Comparison of ENCODE assay signal across 14 cellular contexts in the genomic region with DNA sequence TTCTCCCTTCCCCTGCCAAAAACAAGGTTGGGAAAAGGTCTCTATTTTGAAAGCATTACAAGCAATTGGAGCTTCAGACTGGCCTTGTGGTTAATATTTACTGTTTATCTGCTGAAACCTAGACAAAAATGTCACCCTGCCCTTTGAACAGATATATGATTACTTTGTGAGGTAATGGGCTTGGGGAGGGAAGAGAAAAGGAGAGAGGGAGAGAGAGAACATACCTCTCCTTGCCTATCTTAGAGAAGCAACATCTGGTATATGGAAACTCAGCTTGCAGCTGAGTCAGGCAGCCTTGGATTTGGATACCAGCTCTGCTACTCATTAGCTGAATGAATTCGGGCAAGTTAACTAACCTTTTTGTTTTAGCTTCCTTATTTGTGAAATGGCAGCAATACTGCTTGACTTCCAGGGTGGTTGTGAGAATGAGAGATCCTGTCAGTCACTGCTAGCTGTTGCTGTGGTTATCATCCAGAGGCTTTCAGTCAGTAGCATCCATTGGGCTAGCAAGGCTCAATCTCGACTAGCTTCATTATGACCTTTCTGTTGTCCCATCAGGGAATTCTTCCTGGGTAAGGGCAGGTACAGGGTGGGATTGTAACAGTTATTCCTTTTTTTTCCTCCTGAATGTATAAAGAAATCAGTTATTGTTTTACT. TPM values are rescaled to one million over a fixed set of nuclear protein-coding genes. Genes with fewer than 3 reads are reported as not detected.
DNase-seq lines count a peak whose midpoint lies in the region; ATAC-seq, FAIRE-seq and TF ChIP-seq lines count a peak whose summit lies in the region.
"Had no signal": no experiment of that assay in that cellular context is flagged by ENCODE, and none has a peak within 500 bp of the region (broad histone marks: within the 10 kb centered on the region; RNA-seq: fewer than 3 reads in every experiment).

No MANE protein-coding gene starts in this region.

- H3K4me2 ChIP-seq in IMR-90 (ENCODE audit: low read depth, low read length): 0 out of 2 replicates have a peak overlapping the region, but pooled peaks have one; percentile 4

- DNase-seq in CD4-positive, alpha-beta T cell: no peak
- DNase-seq in IMR-90 (peak; percentile 71), DMS153 (lab: John Stamatoyannopoulos, UW) (no peak), NCI-H226 (no peak), COLO668 (lab: John Stamatoyannopoulos, UW; ENCODE audit: unreplicated experiment) (no peak)
- DNase-seq: activated CD4-positive, alpha-beta T cell treated with anti-CD3 and anti-CD28 coated beads, Interleukin-2, amount 10 ng/mL, durations not matched to agents 24 days and 14 days; activated naive CD4-positive, alpha-beta T cell; DMS79 treated with DMSO at 0.1 percent for 48 hours; hippocampal formation; NCI-H1092 had no signal

- peaks cover 65% of the 10 kb centered on the region for H3K36me3 Mint-ChIP-seq in CD4-positive, alpha-beta T cell (ENCODE audit: low read depth)
- peaks cover 74% of the 10 kb centered on the region for H3K36me3 Mint-ChIP-seq in nephron (ENCODE audit: low read depth)

- dilution Hi-C loops in IMR-90 (cut with HindIII; ENCODE audit: low sequenced_read_pairs, unreplicated experiment): no loop called here

- H3K27ac ChIP-seq in CD4-positive, alpha-beta T cell (ENCODE audit: low read depth, low read length): no peak overlapping the region
- H3K27ac ChIP-seq in IMR-90 (ENCODE audit: insufficient read depth, low read length): no peak overlapping the region; the same call in 1 of the 2 replicates
- H3K27ac ChIP-seq: HL-60 had no signal

- no peak overlapping the region for H4K8ac ChIP-seq in IMR-90 (ENCODE audit: low read depth in 2 of 2, low read length in 2 of 2)

- POLR2A ChIA-PET in CD4-positive, alpha-beta T cell (lab: Charles Lee): no interaction called here
- POLR2A ChIA-PET in IMR-90 (lab: Charles Lee; ENCODE audit: unreplicated experiment): no interaction called here

- no peak overlapping the region for H2AK9ac ChIP-seq in IMR-90 (replicated peaks; ENCODE audit: low read depth, low read length, poor library complexity)

- no peak overlapping the region for H3K18ac ChIP-seq in IMR-90 (ENCODE audit: low read depth, low read length)

- no peak overlapping the region for H3K14ac ChIP-seq in IMR-90 (replicated peaks; ENCODE audit: low read depth, low read length)

- peaks cover 12% of the 10 kb centered on the region for H3K9me1 ChIP-seq in IMR-90 (ENCODE audit: insufficient read depth, low read length)

- no peaks in the 10 kb centered on the region for H3K9me3 ChIP-seq in CD4-positive, alpha-beta T cell (ENCODE audit: control insufficient read depth, low read length)
- H3K9me3 ChIP-seq in IMR-90 (ENCODE audit: control insufficient read depth, insufficient read depth, low read length): no peaks in the 10 kb centered on the region

- WGBS in IMR-90 (ENCODE audit: extremely low coverage in 2 of 2, insufficient read length in 1 of 2), 2 experiments: 80% methylated on average over 1 of the region's 2 CpGs; no CpG with 5 or more reads in 1 of the 2 experiments

- no peak for TF ChIP-seq CTCF in CD4-positive, alpha-beta T cell (IDR thresholded peaks at IDR 0.05)
- TF ChIP-seq CTCF in IMR-90 (conservative IDR thresholded peaks at IDR 0.05; ENCODE audit: low read depth, low read length) (no peak), nephron (IDR thresholded peaks at IDR 0.05; ENCODE audit: unreplicated experiment in 3 of 3) (no peak)

- H3K27ac Mint-ChIP-seq in CD4-positive, alpha-beta T cell: peak overlapping the region; percentile 43
- H3K27ac Mint-ChIP-seq in nephron: peak overlapping the region; percentile 59 to 84 (median 82)
- H3K27ac Mint-ChIP-seq: activated CD4-positive, alpha-beta T cell treated with anti-CD3 and anti-CD28 coated beads, Interleukin-2, amount 10 ng/mL, durations not matched to agents 24 days and 14 days had no signal

- H3K27me3 Mint-ChIP-seq in CD4-positive, alpha-beta T cell: no peaks in the 10 kb centered on the region
- no peaks in the 10 kb centered on the region for H3K27me3 Mint-ChIP-seq in nephron (ENCODE audit: low read depth)
- H3K27me3 Mint-ChIP-seq: activated CD4-positive, alpha-beta T cell treated with anti-CD3 and anti-CD28 coated beads, Interleukin-2, amount 10 ng/mL, durations not matched to agents 24 days and 14 days had no signal

- CTCF ChIA-PET in CD4-positive, alpha-beta T cell (lab: Charles Lee): no interaction called here
- CTCF ChIA-PET in IMR-90 (lab: Yijun Ruan, JAX): interaction anchor here (0.5 to 1.0 kb wide), 3 partner anchors 45 to 428 kb away, joined by 3 to 4 read pairs (median 3); no protein-coding TSS in a partner anchor

- no peak overlapping the region for H4K91ac ChIP-seq in IMR-90 (ENCODE audit: insufficient read depth, low read depth, low read length)

- ATAC-seq in CD4-positive, alpha-beta T cell (ENCODE audit: poor library complexity): no peak
- ATAC-seq in IMR-90 (ENCODE audit: low read depth): peak; percentile 85
- no peak for ATAC-seq in HG03139 (IDR thresholded peaks at IDR 0.05; ENCODE audit: unreplicated experiment)

- TF ChIP-seq POLR2A in IMR-90 (IDR thresholded peaks at IDR 0.05; ENCODE audit: low read depth, low read length): no peak

- peak; percentile 90 for FAIRE-seq in endometrium (lab: Jason Lieb, UNC)

- H3K36me3 ChIP-seq in IMR-90 (ENCODE audit: control insufficient read depth, insufficient read depth, low read length): peaks cover 10% of the 10 kb centered on the region

- no peak overlapping the region for H3K56ac ChIP-seq in IMR-90 (ENCODE audit: extremely low read depth, insufficient read depth, low read length)

- no peak overlapping the region for H3K23ac ChIP-seq in IMR-90 (ENCODE audit: low read depth, low read length)

- no peak overlapping the region for H2AFZ ChIP-seq in IMR-90 (replicated peaks; ENCODE audit: low read length, poor library complexity)

- H3K4me1 Mint-ChIP-seq in CD4-positive, alpha-beta T cell (ENCODE audit: low read depth): peaks cover 70% of the 10 kb centered on the region
- H3K4me1 Mint-ChIP-seq in nephron: peaks cover 8% of the 10 kb centered on the region

- intact Hi-C loops in CD4-positive, alpha-beta T cell (cut with DNase I, micrococcal nuclease): no loop called here
- intact Hi-C loops in IMR-90 (cut with micrococcal nuclease): loop anchor here (5.0 kb wide), 1 partner anchor 38 kb away; no protein-coding TSS in a partner anchor

- no peak overlapping the region for H2AK5ac ChIP-seq in IMR-90 (ENCODE audit: low read depth, low read length)

- no peak overlapping the region for H3K4ac ChIP-seq in IMR-90 (ENCODE audit: low read depth, low read length)

- H3K79me1 ChIP-seq in IMR-90 (ENCODE audit: low read depth in 1 of 2, low read length in 2 of 2): peaks cover 12 to 61% of the 10 kb centered on the region in 2 experiments

- TF ChIP-seq RAD21 in IMR-90 (IDR thresholded peaks at IDR 0.05; ENCODE audit: low read length): no peak

- BruUV-seq in IMR-90 (replicated peaks; lab: Mats Ljungman, UMichigan): no TSS peak

- no peak overlapping the region for H3K9ac ChIP-seq in IMR-90 (ENCODE audit: low read depth, low read length)

- H4K5ac ChIP-seq in IMR-90 (ENCODE audit: low read depth, low read length): no peak overlapping the region

- no peak overlapping the region for H2BK120ac ChIP-seq in IMR-90 (ENCODE audit: low read depth, low read length)

- no peak overlapping the region for H2BK15ac ChIP-seq in IMR-90 (ENCODE audit: low read depth, low read length)

- no peak overlapping the region for H3K4me3 ChIP-seq in IMR-90 (ENCODE audit: insufficient read depth, low read depth, low read length)

- H4K20me1 ChIP-seq in IMR-90 (ENCODE audit: insufficient read depth, low read length): peaks cover 72% of the 10 kb centered on the region

- H3K4me1 ChIP-seq in IMR-90 (ENCODE audit: control insufficient read depth, insufficient read depth, low read length): peaks cover 3% of the 10 kb centered on the region

- no peaks in the 10 kb centered on the region for H3K9me3 Mint-ChIP-seq in CD4-positive, alpha-beta T cell
- H3K9me3 Mint-ChIP-seq in nephron: no peaks in the 10 kb centered on the region
- H3K9me3 Mint-ChIP-seq: activated CD4-positive, alpha-beta T cell treated with anti-CD3 and anti-CD28 coated beads, Interleukin-2, amount 10 ng/mL, durations not matched to agents 24 days and 14 days had no signal

- no peak overlapping the region for H3K4me3 Mint-ChIP-seq in CD4-positive, alpha-beta T cell
- peak overlapping the region in 1 of 3 experiments; percentile 55 for H3K4me3 Mint-ChIP-seq in nephron
- H3K4me3 Mint-ChIP-seq: activated CD4-positive, alpha-beta T cell treated with anti-CD3 and anti-CD28 coated beads, Interleukin-2, amount 10 ng/mL, durations not matched to agents 24 days and 14 days had no signal

- H3K27me3 ChIP-seq in CD4-positive, alpha-beta T cell (ENCODE audit: control insufficient read depth, insufficient read depth, low read length): no peaks in the 10 kb centered on the region
- H3K27me3 ChIP-seq in IMR-90 (ENCODE audit: control insufficient read depth, insufficient read depth, low read length): no peaks in the 10 kb centered on the region

- no peak overlapping the region for H2BK5ac ChIP-seq in IMR-90 (ENCODE audit: low read depth, low read length, poor library complexity, severe bottlenecking)

- in situ Hi-C loops in IMR-90 (cut with MboI; ENCODE audit: low sequenced_read_pairs): no loop called here

- H2BK20ac ChIP-seq in IMR-90 (ENCODE audit: low read depth, low read length): no peak overlapping the region

TF ChIP-seq in IMR-90, 13 proteins besides CTCF, POLR2A, EP300 and RAD21 (continues in another document):
- TF ChIP-seq USF2 (IDR thresholded peaks at IDR 0.05; ENCODE audit: low read depth, low read length) (no peak), FOS (IDR thresholded peaks at IDR 0.05; ENCODE audit: low read depth, low read length) (no peak), RCOR1 (IDR thresholded peaks at IDR 0.05; ENCODE audit: insufficient replicate concordance, low read length) (no peak), RFX5 (IDR thresholded peaks at IDR 0.05; ENCODE audit: low read depth, low read length) (no peak), NFE2L2 (IDR thresholded peaks at IDR 0.05; ENCODE audit: low read depth, low read length) (no peak), MXI1 (IDR thresholded peaks at IDR 0.05; ENCODE audit: borderline replicate concordance, low read depth, low read length) (no peak), BHLHE40 (IDR thresholded peaks at IDR 0.05; ENCODE audit: low read depth, low read length) (no peak), CEBPB (IDR thresholded peaks at IDR 0.05; ENCODE audit: low read depth, low read length) (no peak)

RNA-seq across cellular contexts. Expression of gene ZFX, which starts 41.1 kb away (rescaled TPM):
- 10 to 100 TPM; 44.2 to 50.1 TPM for total RNA-seq in CD4-positive, alpha-beta T cell
- 99.3 and 141 TPM in 2 replicates for total RNA-seq in IMR-90 (2012; rRNA removed)
- 12.0 and 16.0 TPM in 2 replicates for polyA plus RNA-seq in IMR-90 (2012; rRNA removed)
- polyA plus RNA-seq in IMR-90 (2012; cell fraction: cytosol; rRNA removed): 3.6 and 5.2 TPM in 2 replicates
- 4.1 and 28.6 TPM in 2 replicates for polyA plus RNA-seq in IMR-90 (2012; cell fraction: nucleus; rRNA removed; ENCODE audit: low replicate concordance)
